In the genomic region with DNA sequence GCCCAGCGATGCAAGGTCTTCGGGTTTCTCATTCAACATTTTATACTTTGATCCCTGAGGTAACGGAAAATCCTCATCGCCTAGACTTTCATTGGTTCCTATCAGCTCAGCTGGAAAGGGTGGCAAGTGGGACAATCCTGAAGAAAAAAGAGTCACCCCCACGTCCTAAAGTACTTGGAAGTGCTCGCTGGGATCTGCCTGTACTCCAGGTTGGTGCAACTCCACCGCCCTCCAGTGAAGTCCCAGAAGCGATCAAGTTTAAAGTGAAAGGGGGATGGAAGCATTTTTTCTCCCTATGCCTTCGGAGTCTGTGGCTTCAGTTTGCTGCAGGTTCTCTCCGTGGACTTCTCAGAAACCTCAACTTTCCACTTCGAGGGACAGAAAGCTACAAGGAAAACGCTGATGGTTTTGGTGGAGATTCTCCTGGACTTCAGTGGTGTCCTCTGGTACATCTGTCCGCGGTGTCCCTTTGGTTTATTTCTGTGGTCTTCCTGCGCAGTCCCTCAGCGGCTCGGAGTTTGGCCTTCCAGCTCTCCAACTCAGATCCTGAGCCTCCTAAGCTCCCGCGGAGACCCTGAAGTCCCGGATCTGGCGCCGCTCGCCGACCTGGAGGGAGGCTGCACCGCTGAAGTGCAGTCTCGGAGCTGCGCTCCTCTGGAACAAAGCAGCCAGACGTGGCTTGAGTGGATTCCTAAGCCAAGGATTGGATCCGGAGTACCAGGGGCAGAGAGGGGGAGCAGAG, we compare ENCODE assay signal across 9 cellular contexts. TPM values are rescaled to one million over a fixed set of nuclear protein-coding genes. Genes with fewer than 3 reads are reported as not detected.
DNase-seq lines count a peak whose midpoint lies in the region; FAIRE-seq and TF ChIP-seq lines count a peak whose summit lies in the region.
"Had no signal": no experiment of that assay in that cellular context is flagged by ENCODE, and none has a peak within 500 bp of the region (broad histone marks: within the 10 kb centered on the region; RNA-seq: fewer than 3 reads in every experiment).

No MANE protein-coding gene starts in this region.

- H3K27ac ChIP-seq in liver (ENCODE audit: low read depth in 1 of 2, low read length in 2 of 2): no peak overlapping the region
- peak overlapping the region in 1 of 3 donors; percentile 46 for H3K27ac ChIP-seq in thyroid gland

- TF ChIP-seq RAD21 in liver (IDR thresholded peaks at IDR 0.05): no peak

- CTCF ChIA-PET in AG04449 (lab: Yijun Ruan, JAX): interaction anchor here (1.2 kb wide), 1 partner anchor 124 kb away, joined by 3 read pairs; no protein-coding TSS in a partner anchor

- peak overlapping the region; percentile 61 for H3K4me3 ChIP-seq in AG04449 (ENCODE audit: low read depth, low read length)
- H3K4me3 ChIP-seq in liver (ENCODE audit: low read depth in 1 of 3, low read length in 3 of 3): peak overlapping the region in 2 of 3 donors; percentile 22 to 60
- no peak overlapping the region for H3K4me3 ChIP-seq in thyroid gland (replicated peaks in 1 of 3)

- H3K36me3 ChIP-seq in liver (ENCODE audit: control insufficient read depth in 4 of 4, insufficient read depth in 3 of 4, low read depth in 1 of 4, low read length in 3 of 4): no peaks in the 10 kb centered on the region
- no peaks in the 10 kb centered on the region for H3K36me3 ChIP-seq in thyroid gland

- WGBS in liver: 3% methylated on average over 29 of the region's 29 CpGs
- 3% methylated on average over 29 of the region's 29 CpGs for WGBS in thyroid gland, 2 donors

- no peak for FAIRE-seq in HTR-8/SVneo (lab: Jason Lieb, UNC)

- no peak overlapping the region for H3K9ac ChIP-seq in liver (ENCODE audit: low read depth in 1 of 2, low read length in 2 of 2)

- intact Hi-C loops in thyroid gland (cut with DNase I): no loop called here

- no peak for DNase-seq in AG04449 (ENCODE audit: low read depth, low spot score)
- peak; percentile 66 for DNase-seq in NCI-H146 treated with DMSO at 0.1 percent for 48 hours (lab: John Stamatoyannopoulos, UW; ENCODE audit: unreplicated experiment)
- peak; percentile 9 for DNase-seq in cerebellar cortex (ENCODE audit: low spot score)
- DNase-seq in thyroid gland: peak; percentile 60 to 76
- no peak for DNase-seq in hippocampal formation (lab: John Stamatoyannopoulos, UW)
- no peak for DNase-seq in HTR-8/SVneo (ENCODE audit: insufficient read length, low spot score)
- no peak for DNase-seq in GOT3 (lab: John Stamatoyannopoulos, UW)

- no peak for TF ChIP-seq POLR2A in thyroid gland (IDR thresholded peaks at IDR 0.05)

- TF ChIP-seq CTCF in AG04449 (IDR thresholded peaks at IDR 0.05; ENCODE audit: insufficient read depth, low read length, missing control alignments) (no peak), liver (IDR thresholded peaks at IDR 0.05; ENCODE audit: low read depth, low read length, missing input control) (no peak), thyroid gland (IDR thresholded peaks at IDR 0.05) (no peak)

- H3K27me3 ChIP-seq in liver (ENCODE audit: control insufficient read depth in 4 of 4, insufficient read depth in 4 of 4, low read length in 3 of 4): peaks cover 5 to 34% (median 14%) of the 10 kb centered on the region in 4 donors
- H3K27me3 ChIP-seq in thyroid gland: peaks cover 6% of the 10 kb centered on the region

- H3K9me3 ChIP-seq in liver (ENCODE audit: control insufficient read depth in 4 of 4, low read length in 3 of 4) (no peaks in the 10 kb centered on the region), thyroid gland (no peaks in the 10 kb centered on the region)

- peaks cover 11 to 41% (median 34%) of the 10 kb centered on the region in 4 donors for H3K4me1 ChIP-seq in liver (ENCODE audit: control insufficient read depth in 4 of 4, insufficient read depth in 4 of 4, low read length in 3 of 4)
- peaks cover 7 to 9% of the 10 kb centered on the region in 2 donors for H3K4me1 ChIP-seq in thyroid gland

- POLR2A ChIA-PET in AG04449 (lab: Yijun Ruan, JAX): no interaction called here

TF ChIP-seq in liver, 16 proteins besides CTCF, POLR2A, EP300 and RAD21:
- TF ChIP-seq NR2F2 (IDR thresholded peaks at IDR 0.05) (no peak), HNF4A (conservative IDR thresholded peaks at IDR 0.05) (peak in 1 of 2 donors; percentile 9)

RNA-seq across cellular contexts. Expression of a gene that starts 1.7 kb away (rescaled TPM):
- total RNA-seq in liver (under 1 TPM; 0.08 to 0.23 TPM), thyroid gland (1 to 10 TPM; 1.5 to 5.3 (median 3.2) TPM)
- under 1 TPM in 1 of 2 donors, not detected in 1; 0.07 TPM for polyA plus RNA-seq in liver
- total RNA-seq: T-helper 2 cell treated with Interferon-gamma antibody and Interleukin-4, amounts not matched to agents 100 ng/mL and 5 ng/mL, for 36 hours had no signal

Comparison
In these comparisons a context has a peak if more than half of its experiments do, and no peak if none do; other contexts are left out.
1. DNase-seq: peak in NCI-H146 treated with DMSO at 0.1 percent for 48 hours (single experiment), cerebellar cortex (single experiment) and thyroid gland (2 of 2); none in AG04449 (single experiment), hippocampal formation (0 of 2), HTR-8/SVneo (single experiment) and GOT3 (single experiment).
2. H3K4me3 ChIP-seq: peak in AG04449 (single experiment) and liver (2 of 3); none in thyroid gland (0 of 3).